ENCODE assay signal across 1 cellular context in the genomic region with DNA sequence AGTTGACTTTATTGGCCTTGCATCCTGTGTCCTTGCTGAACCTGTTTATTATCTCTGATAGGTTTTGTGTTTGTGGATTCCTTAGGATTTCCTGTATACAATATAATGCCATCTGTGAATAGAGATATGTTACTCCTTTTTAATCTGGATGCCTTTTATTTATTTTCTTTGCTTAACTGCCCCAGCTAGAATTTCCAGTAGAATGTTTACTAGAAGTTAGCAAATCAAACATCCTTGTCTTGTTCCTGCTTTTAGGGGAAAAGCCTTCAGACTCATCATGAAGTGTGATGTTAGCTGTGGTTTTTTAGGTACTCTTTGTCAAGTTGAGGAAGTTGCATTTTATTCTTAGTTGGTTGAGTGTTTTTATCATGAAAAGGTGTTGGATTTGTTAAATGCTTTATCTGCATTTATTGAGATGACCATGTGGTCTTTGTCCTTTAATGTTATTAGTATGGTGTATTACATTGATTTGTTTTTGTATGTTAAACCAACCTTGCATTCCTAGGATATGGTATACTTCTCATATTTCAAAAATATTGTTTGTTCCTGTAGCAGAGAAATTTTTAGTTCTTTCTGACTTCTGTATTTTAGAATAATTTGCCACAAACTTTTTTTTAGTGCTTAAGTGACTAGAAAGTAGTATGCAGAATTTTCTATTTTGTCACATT.
TF ChIP-seq lines count a peak whose summit lies in the region.

No MANE protein-coding gene starts in this region.

TF ChIP-seq in GM12878, 131 proteins besides CTCF, POLR2A, EP300 and RAD21:
- TF ChIP-seq, protein P1, sequence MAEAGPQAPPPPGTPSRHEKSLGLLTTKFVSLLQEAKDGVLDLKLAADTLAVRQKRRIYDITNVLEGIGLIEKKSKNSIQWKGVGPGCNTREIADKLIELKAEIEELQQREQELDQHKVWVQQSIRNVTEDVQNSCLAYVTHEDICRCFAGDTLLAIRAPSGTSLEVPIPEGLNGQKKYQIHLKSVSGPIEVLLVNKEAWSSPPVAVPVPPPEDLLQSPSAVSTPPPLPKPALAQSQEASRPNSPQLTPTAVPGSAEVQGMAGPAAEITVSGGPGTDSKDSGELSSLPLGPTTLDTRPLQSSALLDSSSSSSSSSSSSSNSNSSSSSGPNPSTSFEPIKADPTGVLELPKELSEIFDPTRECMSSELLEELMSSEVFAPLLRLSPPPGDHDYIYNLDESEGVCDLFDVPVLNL (IDR thresholded peaks at IDR 0.05; ENCODE audit: low read depth, low read length), result no peak
- TF ChIP-seq CBX5 (IDR thresholded peaks at IDR 0.05; ENCODE audit: low read depth), result 0 out of 2 replicates have a peak, but pooled peaks have one; percentile 40
- TF ChIP-seq, protein P2, sequence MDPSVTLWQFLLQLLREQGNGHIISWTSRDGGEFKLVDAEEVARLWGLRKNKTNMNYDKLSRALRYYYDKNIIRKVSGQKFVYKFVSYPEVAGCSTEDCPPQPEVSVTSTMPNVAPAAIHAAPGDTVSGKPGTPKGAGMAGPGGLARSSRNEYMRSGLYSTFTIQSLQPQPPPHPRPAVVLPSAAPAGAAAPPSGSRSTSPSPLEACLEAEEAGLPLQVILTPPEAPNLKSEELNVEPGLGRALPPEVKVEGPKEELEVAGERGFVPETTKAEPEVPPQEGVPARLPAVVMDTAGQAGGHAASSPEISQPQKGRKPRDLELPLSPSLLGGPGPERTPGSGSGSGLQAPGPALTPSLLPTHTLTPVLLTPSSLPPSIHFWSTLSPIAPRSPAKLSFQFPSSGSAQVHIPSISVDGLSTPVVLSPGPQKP (IDR thresholded peaks at IDR 0.05; ENCODE audit: low read depth, low read length), result no peak
- TF ChIP-seq, protein P3, sequence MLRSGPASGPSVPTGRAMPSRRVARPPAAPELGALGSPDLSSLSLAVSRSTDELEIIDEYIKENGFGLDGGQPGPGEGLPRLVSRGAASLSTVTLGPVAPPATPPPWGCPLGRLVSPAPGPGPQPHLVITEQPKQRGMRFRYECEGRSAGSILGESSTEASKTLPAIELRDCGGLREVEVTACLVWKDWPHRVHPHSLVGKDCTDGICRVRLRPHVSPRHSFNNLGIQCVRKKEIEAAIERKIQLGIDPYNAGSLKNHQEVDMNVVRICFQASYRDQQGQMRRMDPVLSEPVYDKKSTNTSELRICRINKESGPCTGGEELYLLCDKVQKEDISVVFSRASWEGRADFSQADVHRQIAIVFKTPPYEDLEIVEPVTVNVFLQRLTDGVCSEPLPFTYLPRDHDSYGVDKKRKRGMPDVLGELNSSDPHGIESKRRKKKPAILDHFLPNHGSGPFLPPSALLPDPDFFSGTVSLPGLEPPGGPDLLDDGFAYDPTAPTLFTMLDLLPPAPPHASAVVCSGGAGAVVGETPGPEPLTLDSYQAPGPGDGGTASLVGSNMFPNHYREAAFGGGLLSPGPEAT (IDR thresholded peaks at IDR 0.05; ENCODE audit: low read depth), result 0 out of 2 replicates have a peak, but pooled peaks have one; percentile 19
